6 cellular contexts compared by ENCODE assay signal in genomic region chr17:81831957-81832607, GRCh38. TPM values are rescaled to one million over a fixed set of nuclear protein-coding genes. Genes with fewer than 3 reads are reported as not detected.
DNase-seq lines count a peak whose midpoint lies in the region; ATAC-seq and TF ChIP-seq lines count a peak whose summit lies in the region.

No MANE protein-coding gene starts in this region.

- intact Hi-C loops in HCT116 (cut with micrococcal nuclease) = loop anchor here (2.0 kb wide), 1 partner anchor 29 kb away; the partner anchor contains the start of gene P4HB
- intact Hi-C loops in sciatic nerve (cut with DNase I) = no loop called here

- TSS peak; percentile 77 for BruUV-seq in HCT116 (replicated peaks; lab: Mats Ljungman, UMichigan)

- H3K36me3 ChIP-seq in HCT116 (ENCODE audit: control insufficient read depth in 1 of 2, insufficient read depth in 2 of 2, low read length in 2 of 2) (0 out of 4 replicates have a peak, but pooled peaks cover 0 to 7% of the 10 kb centered on the region in 2 experiments), ectodermal cell (ENCODE audit: control insufficient read depth, insufficient read depth, low read length) (no peaks in the 10 kb centered on the region)

- peaks cover 17 to 32% of the 10 kb centered on the region in 2 experiments for H3K4me1 ChIP-seq in HCT116 (ENCODE audit: control insufficient read depth in 1 of 2, insufficient read depth in 2 of 2, low read length in 2 of 2)
- peaks cover 12% of the 10 kb centered on the region for H3K4me1 ChIP-seq in ectodermal cell (ENCODE audit: control insufficient read depth, insufficient read depth, low read length)

- TF ChIP-seq CTCF in HCT116 (IDR thresholded peaks at IDR 0.05 in 2 of 3, conservative IDR thresholded peaks at IDR 0.05 in 1 of 3; ENCODE audit: borderline replicate concordance in 1 of 3, insufficient read depth in 1 of 3, low read depth in 2 of 3, low read length in 2 of 3) = no peak

- POLR2A ChIA-PET in HCT116 (lab: Charles Lee) = interaction anchor here (1.0 kb wide), 1 partner anchor 112 kb away, joined by 3 read pairs; no protein-coding TSS in a partner anchor

- H3K79me2 ChIP-seq in HCT116 (ENCODE audit: insufficient read depth, low read length) = peaks cover 15% of the 10 kb centered on the region

- H4K20me1 ChIP-seq in HCT116 (ENCODE audit: insufficient read depth) = no peaks in the 10 kb centered on the region

- H3K4me2 ChIP-seq in HCT116 (ENCODE audit: low read length) = peak overlapping the region; percentile 97

- no peak for ATAC-seq in HCT116
- peak; percentile 37 for ATAC-seq in SK-N-SH treated with all-trans-retinoic acid at 6 μM for 48 hours
- peak; percentile 37 for ATAC-seq in sciatic nerve

- H3K4me3 ChIP-seq in HCT116 (replicated peaks in 1 of 2; ENCODE audit: low read depth in 1 of 2, low read length in 2 of 2) (peak overlapping the region; percentile 78 to 89), ectodermal cell (ENCODE audit: insufficient read depth, low read depth, low read length) (peak overlapping the region; percentile 78)

- no peak for TF ChIP-seq RAD21 in HCT116 (IDR thresholded peaks at IDR 0.05; ENCODE audit: low read depth)

- 63 to 64% methylated on average over 18 of the region's 18 CpGs for WGBS in ectodermal cell, 2 experiments

- H3K9me3 ChIP-seq in HCT116 (ENCODE audit: control insufficient read depth in 1 of 2, insufficient read depth in 1 of 2, low read depth in 1 of 2, low read length in 2 of 2) (no peaks in the 10 kb centered on the region), ectodermal cell (ENCODE audit: control insufficient read depth, low read length) (no peaks in the 10 kb centered on the region)

- peak overlapping the region; percentile 93 for H3K27ac ChIP-seq in HCT116 (ENCODE audit: low read depth, low read length)
- no peak overlapping the region for H3K27ac ChIP-seq in ectodermal cell (ENCODE audit: insufficient read depth, low read depth, low read length, poor library complexity, severe bottlenecking)

- TF ChIP-seq POLR2A in HCT116 (IDR thresholded peaks at IDR 0.05; ENCODE audit: borderline replicate concordance, extremely low read depth, insufficient read depth, insufficient read length) = no peak

- no peaks in the 10 kb centered on the region for H3K9me2 ChIP-seq in HCT116 (ENCODE audit: insufficient read depth)

- DNase-seq in HCT116 (ENCODE audit: low read depth, low spot score) (no peak), sciatic nerve (ENCODE audit: low spot score) (no peak), retina (no peak), 8988T (no peak)

- no peak overlapping the region for H2AFZ ChIP-seq in HCT116 (ENCODE audit: low read depth, low read length, poor library complexity, severe bottlenecking)

- H3K27me3 ChIP-seq in HCT116 (ENCODE audit: insufficient read depth, low read length) = no peaks in the 10 kb centered on the region
- H3K27me3 ChIP-seq in ectodermal cell (ENCODE audit: control insufficient read depth, insufficient read depth, low read length, poor library complexity, severe bottlenecking) = no peaks in the 10 kb centered on the region

- RAD21 ChIA-PET in HCT116 (lab: Charles Lee; ENCODE audit: low non-redundant PET in 1 of 2, low total read pairs in 2 of 2, uncharacterized antibody in 2 of 2, unreplicated experiment in 2 of 2) = no interaction called here

- H3K9ac ChIP-seq in HCT116 (ENCODE audit: low read length) = peak overlapping the region; percentile 86

- CTCF ChIA-PET in HCT116 (lab: Charles Lee) = interaction anchor here (2.1 kb wide), 1 partner anchor 10 kb away, joined by 10 read pairs; no protein-coding TSS in a partner anchor

TF ChIP-seq in HCT116, 20 proteins besides CTCF, POLR2A, EP300 and RAD21:
- TF ChIP-seq, protein P1, sequence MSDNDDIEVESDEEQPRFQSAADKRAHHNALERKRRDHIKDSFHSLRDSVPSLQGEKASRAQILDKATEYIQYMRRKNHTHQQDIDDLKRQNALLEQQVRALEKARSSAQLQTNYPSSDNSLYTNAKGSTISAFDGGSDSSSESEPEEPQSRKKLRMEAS (IDR thresholded peaks at IDR 0.05) = peak; percentile 21; the same call in 1 of the 2 replicates
- TF ChIP-seq EGR1 (IDR thresholded peaks at IDR 0.05; ENCODE audit: low read depth) (no peak), ZFX (IDR thresholded peaks at IDR 0.05) (no peak), EZH2phosphoT487 (IDR thresholded peaks at IDR 0.05; ENCODE audit: borderline replicate concordance) (no peak), JUND (IDR thresholded peaks at IDR 0.05) (no peak), ZBTB33 (IDR thresholded peaks at IDR 0.05; ENCODE audit: extremely low read depth, insufficient replicate concordance, low read length) (no peak)
TF ChIP-seq in HCT116: peak in this region for 1.

TF ChIP-seq in SK-N-SH treated with all-trans-retinoic acid at 6 μM for 48 hours, 23 proteins besides CTCF, POLR2A, EP300 and RAD21:
- no peak for TF ChIP-seq ARNTL (CRISPR knock-in tag; IDR thresholded peaks at IDR 0.05; ENCODE audit: borderline replicate concordance, low read depth)
- no peak for TF ChIP-seq TOX (CRISPR knock-in tag; IDR thresholded peaks at IDR 0.05; ENCODE audit: borderline replicate concordance)

RNA-seq across cellular contexts. Expression of gene MCRIP1, which starts 1.0 kb away (rescaled TPM):
- total RNA-seq in HCT116 (2021; ENCODE audit: unreplicated experiment) (59.2 TPM), sciatic nerve (91.5 TPM)
- 63.3 and 64.8 TPM in 2 replicates for polyA plus RNA-seq in HCT116 (2012)
- 120 TPM for polyA plus RNA-seq in ectodermal cell (2013, experiment 1 of 4)
- polyA plus RNA-seq in ectodermal cell (2013, experiment 2 of 4) = 114 TPM
- polyA plus RNA-seq in ectodermal cell (2013, experiment 3 of 4) = 103 TPM
- polyA plus RNA-seq in ectodermal cell (2013, experiment 4 of 4) = 105 TPM

RNA-seq across cellular contexts. Expression of gene PPP1R27, which starts 2.8 kb away (rescaled TPM):
- not detected for total RNA-seq in HCT116 (2021; ENCODE audit: unreplicated experiment)
- 0.64 and 0.76 TPM in 2 replicates for polyA plus RNA-seq in HCT116 (2012)
- not detected for polyA plus RNA-seq in ectodermal cell (2013, experiment 1 of 4)
- not detected for polyA plus RNA-seq in ectodermal cell (2013, experiment 2 of 4)
- polyA plus RNA-seq in ectodermal cell (2013, experiment 3 of 4) = not detected
- not detected for polyA plus RNA-seq in ectodermal cell (2013, experiment 4 of 4)
- total RNA-seq in sciatic nerve = not detected

RNA-seq across cellular contexts. Expression of gene GCGR, which starts 28.1 kb away (rescaled TPM):
- total RNA-seq in HCT116 (2021; ENCODE audit: unreplicated experiment) = not detected
- 0.12 TPM in 1 of 2 replicates, not detected in the other for polyA plus RNA-seq in HCT116 (2012)
- polyA plus RNA-seq in ectodermal cell (2013, experiment 1 of 4) = not detected
- polyA plus RNA-seq in ectodermal cell (2013, experiment 2 of 4) = 0.23 TPM
- not detected for polyA plus RNA-seq in ectodermal cell (2013, experiment 3 of 4)
- 0.28 TPM for polyA plus RNA-seq in ectodermal cell (2013, experiment 4 of 4)
- total RNA-seq in sciatic nerve = 7.8 TPM

RNA-seq across cellular contexts. Expression of gene P4HB, which starts 28.3 kb away (rescaled TPM):
- total RNA-seq in HCT116 (2021; ENCODE audit: unreplicated experiment) (1,043 TPM), sciatic nerve (248 TPM)
- polyA plus RNA-seq in HCT116 (2012) = 1,480 and 1,509 TPM in 2 replicates
- 419 TPM for polyA plus RNA-seq in ectodermal cell (2013, experiment 1 of 4)
- polyA plus RNA-seq in ectodermal cell (2013, experiment 2 of 4) = 411 TPM
- polyA plus RNA-seq in ectodermal cell (2013, experiment 3 of 4) = 322 TPM
- 343 TPM for polyA plus RNA-seq in ectodermal cell (2013, experiment 4 of 4)

RNA-seq across cellular contexts. Expression of gene ARHGDIA, which starts 39.1 kb away (rescaled TPM):
- 554 TPM for total RNA-seq in HCT116 (2021; ENCODE audit: unreplicated experiment)
- polyA plus RNA-seq in HCT116 (2012) = 393 and 453 TPM in 2 replicates
- 207 TPM for polyA plus RNA-seq in ectodermal cell (2013, experiment 1 of 4)
- polyA plus RNA-seq in ectodermal cell (2013, experiment 2 of 4) = 171 TPM
- polyA plus RNA-seq in ectodermal cell (2013, experiment 3 of 4) = 137 TPM
- polyA plus RNA-seq in ectodermal cell (2013, experiment 4 of 4) = 158 TPM
- 387 TPM for total RNA-seq in sciatic nerve
